8 cellular contexts compared by ENCODE assay signal in genomic region chr10:113326160-113327111, GRCh38.
DNase-seq lines count a peak whose midpoint lies in the region; ATAC-seq and TF ChIP-seq lines count a peak whose summit lies in the region.

No MANE protein-coding gene starts in this region.

- H3K36me3 ChIP-seq in HUES6 (ENCODE audit: control insufficient read depth, insufficient read depth, low read length) = no peaks in the 10 kb centered on the region

- peaks cover 15% of the 10 kb centered on the region for H3K4me1 ChIP-seq in HUES6 (ENCODE audit: control insufficient read depth, insufficient read depth, low read length)

- intact Hi-C loops in left colon (cut with DNase I, micrococcal nuclease) = no loop called here

- no peaks in the 10 kb centered on the region for H3K27me3 ChIP-seq in HUES6 (ENCODE audit: control insufficient read depth, insufficient read depth, low read length)

- H3K4me3 ChIP-seq in GM12875 (ENCODE audit: low read depth, low read length) (no peak overlapping the region), HUES6 (ENCODE audit: low read depth, low read length) (no peak overlapping the region)

- DNase-seq in islet precursor cell = peak; percentile 93
- DNase-seq in stromal cell of bone marrow (ENCODE audit: low read depth) = peak; percentile 88
- no peak for DNase-seq in NCI-H2029 treated with DMSO at 0.1 percent for 48 hours (lab: John Stamatoyannopoulos, UW)
- no peak for DNase-seq in left colon

- H3K9me3 ChIP-seq in HUES6 (ENCODE audit: control insufficient read depth, insufficient read depth, low read depth, low read length) = no peaks in the 10 kb centered on the region

- H3K27ac ChIP-seq in HUES6 (ENCODE audit: low read depth, low read length) (peak overlapping the region; percentile 32; the same call in 1 of the 2 replicates), angular gyrus (ENCODE audit: low read depth, low read length) (peak overlapping the region; percentile 5)

- 0 out of 2 replicates have a peak, but pooled peaks have one; percentile 8 for TF ChIP-seq CTCF in GM12875 (IDR thresholded peaks at IDR 0.05; ENCODE audit: borderline replicate concordance, insufficient read depth, low read depth, low read length)

- ATAC-seq in GM21786 (IDR thresholded peaks at IDR 0.05; ENCODE audit: unreplicated experiment) (peak; percentile 92), left colon (no peak)

- no peak overlapping the region for H3K9ac ChIP-seq in HUES6 (ENCODE audit: low read length)

Comparison
In these comparisons a context has a peak if more than half of its experiments do, and no peak if none do; other contexts are left out.
1. DNase-seq: peak in islet precursor cell (single experiment) and stromal cell of bone marrow (single experiment); none in NCI-H2029 treated with DMSO at 0.1 percent for 48 hours (single experiment) and left colon (0 of 2).